Comparison of ENCODE assay signal across 8 cellular contexts in the genomic region with DNA sequence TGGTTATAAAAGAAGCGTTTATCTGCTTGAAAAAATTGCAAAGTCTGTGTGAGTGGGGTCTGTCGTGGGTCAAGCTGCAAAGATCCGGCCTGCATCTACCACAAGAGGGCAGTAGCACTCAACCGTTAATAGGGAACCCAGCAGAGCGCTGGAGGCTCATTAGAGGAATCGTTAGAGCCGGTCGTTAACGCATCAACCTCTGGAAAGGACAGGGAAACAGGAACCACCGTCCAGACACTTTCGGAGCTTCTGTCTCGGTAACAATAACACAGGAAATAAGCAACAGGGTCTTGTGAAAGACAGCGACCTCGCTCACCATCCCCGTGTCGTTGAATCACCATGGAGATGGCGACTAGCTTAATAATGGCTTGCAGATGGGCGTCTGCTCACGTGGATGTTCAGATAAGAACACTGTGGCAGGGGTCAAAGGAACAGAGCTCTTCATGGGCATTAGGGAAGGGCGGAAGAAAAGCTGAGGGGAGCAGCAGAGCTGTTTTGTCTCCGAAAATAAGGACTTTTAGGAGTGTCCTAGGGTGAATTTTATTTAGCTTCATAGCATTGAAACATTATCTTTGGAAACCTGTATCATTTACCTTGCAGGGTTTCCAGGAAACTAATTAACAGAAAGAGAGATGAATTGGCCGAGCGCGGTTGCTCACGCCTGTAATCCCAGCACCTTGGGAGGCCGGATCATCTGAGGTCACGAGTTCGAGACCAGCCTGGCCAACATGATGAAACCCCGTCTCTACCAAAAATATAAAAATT. TPM values are rescaled to one million over a fixed set of nuclear protein-coding genes. Genes with fewer than 3 reads are reported as not detected.
A peak's percentile ranks its signal among the peaks of the same experiment; 100 is the strongest.
DNase-seq lines count a peak whose midpoint lies in the region; ATAC-seq and TF ChIP-seq lines count a peak whose summit lies in the region.

No MANE protein-coding gene starts in this region.

- intact Hi-C loops in heart right ventricle (cut with DNase I), result loop anchor here in 8 of 10 donors (2.0 to 10.0 kb wide), 6 partner anchors 170 to 233 kb away; a partner anchor contains a TSS
- intact Hi-C loops in transverse colon (cut with DNase I; ENCODE audit: low total_unique reads), result loop anchor here (5.0 kb wide), 1 partner anchor 133 kb away; a partner anchor contains a TSS

- TF ChIP-seq POLR2A in transverse colon (IDR thresholded peaks at IDR 0.05), result no peak

- peaks cover 0 to 14% (median 0%) of the 10 kb centered on the region in 9 donors for H3K4me1 ChIP-seq in heart right ventricle
- no peaks in the 10 kb centered on the region for H3K4me1 ChIP-seq in trophoblast cell (ENCODE audit: control insufficient read depth in 1 of 2, insufficient read depth in 2 of 2, low read length in 2 of 2)
- H3K4me1 ChIP-seq in transverse colon, result peaks cover 0 to 9% (median 5%) of the 10 kb centered on the region in 4 donors

- H3K9me2 ChIP-seq in SU-DHL-6 (replicated peaks; ENCODE audit: insufficient read depth, low read length), result no peaks in the 10 kb centered on the region

- peaks cover 5% of the 10 kb centered on the region for H3K4me1 Mint-ChIP-seq in activated naive CD8-positive, alpha-beta T cell treated with anti-CD3 and anti-CD28 coated beads, Interleukin-2, amount 50 U/mL, for 24 hours

- DNase-seq in AG10803 (ENCODE audit: low read depth) (peak; percentile 80), NCI-H1105 treated with DMSO at 0.1 percent for 48 hours (lab: John Stamatoyannopoulos, UW) (peak; percentile 89), heart right ventricle (peak; percentile 54 to 84), trophoblast cell (peak; percentile 97 to 99), transverse colon (peak; percentile 83)
- peak; percentile 73 for DNase-seq in activated naive CD8-positive, alpha-beta T cell treated with anti-CD3 and anti-CD28 coated beads, Interleukin-2, amount 50 U/mL, for 24 hours

- no peak overlapping the region for H4K12ac ChIP-seq in trophoblast cell (ENCODE audit: low read depth, low read length)

- H3K79me1 ChIP-seq in trophoblast cell (ENCODE audit: low read length), result no peaks in the 10 kb centered on the region

- no peak overlapping the region for H2BK120ac ChIP-seq in trophoblast cell (ENCODE audit: insufficient read depth, low read length, poor library complexity)

- H3K36me3 ChIP-seq in SU-DHL-6 (ENCODE audit: low read length), result no peaks in the 10 kb centered on the region
- no peaks in the 10 kb centered on the region for H3K36me3 ChIP-seq in heart right ventricle
- H3K36me3 ChIP-seq in trophoblast cell (ENCODE audit: control insufficient read depth in 1 of 2, insufficient read depth in 2 of 2, low read length in 2 of 2), result no peaks in the 10 kb centered on the region
- no peaks in the 10 kb centered on the region for H3K36me3 ChIP-seq in transverse colon

- peak; percentile 61 for ATAC-seq in GM19397 (IDR thresholded peaks at IDR 0.05; ENCODE audit: unreplicated experiment)
- ATAC-seq in activated naive CD8-positive, alpha-beta T cell treated with anti-CD3 and anti-CD28 coated beads, Interleukin-2, amount 50 U/mL, for 24 hours, result peak; percentile 95
- peak; percentile 92 to 99 (median 97) for ATAC-seq in heart right ventricle

- peak overlapping the region; percentile 25; the same call in 1 of the 2 replicates for H3K9ac ChIP-seq in SU-DHL-6 (ENCODE audit: low read length)
- H3K9ac ChIP-seq in trophoblast cell (ENCODE audit: low read length), result no peak overlapping the region

- no peak overlapping the region for H2AK5ac ChIP-seq in trophoblast cell (ENCODE audit: low read length)

- H3K23ac ChIP-seq in trophoblast cell (ENCODE audit: low read length), result no peak overlapping the region

- H3K4me3 ChIP-seq in AG10803 (ENCODE audit: low read length), result peak overlapping the region; percentile 64
- peak overlapping the region; percentile 45 for H3K4me3 ChIP-seq in SU-DHL-6 (ENCODE audit: insufficient read depth, low read length, poor library complexity, severe bottlenecking)
- peak overlapping the region in 9 of 10 donors; percentile 25 to 50 (median 48) for H3K4me3 ChIP-seq in heart right ventricle
- peak overlapping the region; percentile 10 for H3K4me3 ChIP-seq in trophoblast cell (ENCODE audit: low read depth, low read length)
- H3K4me3 ChIP-seq in transverse colon, result peak overlapping the region; percentile 4 to 54 (median 22)

- no peak overlapping the region for H2BK5ac ChIP-seq in trophoblast cell (ENCODE audit: low read depth, low read length, poor library complexity)

- TF ChIP-seq CTCF in AG10803 (conservative IDR thresholded peaks at IDR 0.05; ENCODE audit: low read length), result peak; percentile 95
- peak; percentile 92 for TF ChIP-seq CTCF in SU-DHL-6 (IDR thresholded peaks at IDR 0.05; ENCODE audit: insufficient read depth, low read length, poor library complexity, severe bottlenecking)
- TF ChIP-seq CTCF in heart right ventricle (IDR thresholded peaks at IDR 0.05), result peak; percentile 73 to 96 (median 92)
- peak; percentile 84 to 88 (median 86) for TF ChIP-seq CTCF in transverse colon (IDR thresholded peaks at IDR 0.05)

- H3F3A ChIP-seq in SU-DHL-6 (ENCODE audit: insufficient read depth), result no peaks in the 10 kb centered on the region

- H3K79me2 ChIP-seq in SU-DHL-6 (ENCODE audit: insufficient read depth, low read length) (no peaks in the 10 kb centered on the region), trophoblast cell (ENCODE audit: control insufficient read depth, insufficient read depth, low read length, poor library complexity) (no peaks in the 10 kb centered on the region)

- no peak overlapping the region for H3K27ac Mint-ChIP-seq in activated naive CD8-positive, alpha-beta T cell treated with anti-CD3 and anti-CD28 coated beads, Interleukin-2, amount 50 U/mL, for 24 hours

- H3K27me3 ChIP-seq in SU-DHL-6 (ENCODE audit: low read length), result no peaks in the 10 kb centered on the region
- no peaks in the 10 kb centered on the region for H3K27me3 ChIP-seq in heart right ventricle
- H3K27me3 ChIP-seq in trophoblast cell (ENCODE audit: insufficient read depth, low read length), result no peaks in the 10 kb centered on the region
- H3K27me3 ChIP-seq in transverse colon, result no peaks in the 10 kb centered on the region

- H3K36me3 Mint-ChIP-seq in activated naive CD8-positive, alpha-beta T cell treated with anti-CD3 and anti-CD28 coated beads, Interleukin-2, amount 50 U/mL, for 24 hours (ENCODE audit: low read depth), result no peaks in the 10 kb centered on the region

- WGBS in heart right ventricle, 2 donors, result 23 to 24% methylated on average over 29 of the region's 29 CpGs
- WGBS in trophoblast cell (ENCODE audit: extremely low coverage, insufficient coverage, insufficient read length), result no CpG with 5 or more reads among the region's 29 CpGs
- 23 to 25% methylated on average over 20 to 29 of the region's 29 CpGs for WGBS in transverse colon (ENCODE audit: low coverage in 1 of 2), 2 donors

- H3K27me3 Mint-ChIP-seq in activated naive CD8-positive, alpha-beta T cell treated with anti-CD3 and anti-CD28 coated beads, Interleukin-2, amount 50 U/mL, for 24 hours, result peaks cover 11% of the 10 kb centered on the region

- H3K4me3 Mint-ChIP-seq in activated naive CD8-positive, alpha-beta T cell treated with anti-CD3 and anti-CD28 coated beads, Interleukin-2, amount 50 U/mL, for 24 hours, result peak overlapping the region; percentile 78

- no peak for TF ChIP-seq EP300 in transverse colon (IDR thresholded peaks at IDR 0.05; ENCODE audit: low read depth)

- H2BK12ac ChIP-seq in trophoblast cell (ENCODE audit: low read length), result no peak overlapping the region

- no peak overlapping the region for H4K91ac ChIP-seq in trophoblast cell (ENCODE audit: low read depth, low read length)

- no peak overlapping the region for H3K14ac ChIP-seq in trophoblast cell (ENCODE audit: low read length)

- H3K18ac ChIP-seq in trophoblast cell (ENCODE audit: low read length), result no peak overlapping the region

- H2AFZ ChIP-seq in SU-DHL-6 (ENCODE audit: low read depth, low read length, severe bottlenecking), result peak overlapping the region; percentile 84
- no peak overlapping the region for H2AFZ ChIP-seq in trophoblast cell (ENCODE audit: insufficient read depth, low read length, poor library complexity)

- no peaks in the 10 kb centered on the region for H4K20me1 ChIP-seq in SU-DHL-6 (ENCODE audit: low read depth, low read length)

- no peaks in the 10 kb centered on the region for H3K9me3 Mint-ChIP-seq in activated naive CD8-positive, alpha-beta T cell treated with anti-CD3 and anti-CD28 coated beads, Interleukin-2, amount 50 U/mL, for 24 hours

- H3K9me3 ChIP-seq in SU-DHL-6 (ENCODE audit: insufficient read depth, low read length) (peaks cover 3% of the 10 kb centered on the region; the same call in 1 of the 2 replicates), heart right ventricle (no peaks in the 10 kb centered on the region), trophoblast cell (ENCODE audit: insufficient read depth, low read depth, low read length) (no peaks in the 10 kb centered on the region), transverse colon (no peaks in the 10 kb centered on the region)

- H4K8ac ChIP-seq in trophoblast cell (ENCODE audit: low read depth, low read length), result no peak overlapping the region

- H3K4ac ChIP-seq in trophoblast cell (ENCODE audit: low read depth, low read length), result no peak overlapping the region

- H3K27ac ChIP-seq in SU-DHL-6 (ENCODE audit: low read depth, low read length) (no peak overlapping the region), heart right ventricle (peak overlapping the region in 5 of 10 donors; percentile 9 to 51 (median 35)), trophoblast cell (ENCODE audit: low read depth, low read length) (no peak overlapping the region), transverse colon (peak overlapping the region; percentile 58 to 66 (median 60))

- in situ Hi-C loops in transverse colon (cut with MboI; ENCODE audit: low pct_ligation_motif_present in 1 of 4, low pct_unique_long_range_greater_than_20kb in 1 of 4, low sequenced_read_pairs in 3 of 4), result loop anchor here in 3 of 4 donors (10.0 to 25.0 kb wide), 2 partner anchors 220 to 233 kb away; a partner anchor contains a TSS

- peak overlapping the region; percentile 63 for H3K4me2 ChIP-seq in SU-DHL-6 (ENCODE audit: low read depth, low read length, poor library complexity, severe bottlenecking)
- peak overlapping the region; percentile 59 for H3K4me2 ChIP-seq in trophoblast cell (ENCODE audit: low read length)

RNA-seq across cellular contexts. Expression of a gene that starts 11.9 kb away (rescaled TPM):
- total RNA-seq in heart right ventricle (10 to 100 TPM; 22.2 to 39.1 (median 26.5) TPM), transverse colon (10 to 100 TPM; 16.2 to 60.2 (median 42.7) TPM)
- 10 to 100 TPM; 19.5 to 47.5 TPM for polyA plus RNA-seq in heart right ventricle
- polyA plus RNA-seq in trophoblast cell (2013), result 31.6 and 32.9 TPM in 2 replicates

Comparison
In these comparisons a context has a peak if more than half of its experiments do, and no peak if none do; other contexts are left out.
1. H3K4me3 ChIP-seq: peak in every context shown above with its lines; median percentile 64 in AG10803; 48 in heart right ventricle; 45 in SU-DHL-6; 22 in transverse colon; 10 in trophoblast cell.
2. H3K27ac ChIP-seq: peak in transverse colon (4 of 4); none in SU-DHL-6 (single experiment) and trophoblast cell (single experiment).
3. Peak in every context shown above with its lines, with median percentiles within 50 percentile points of each other: DNase-seq, CTCF ChIP-seq and ATAC-seq.